Comparison of ENCODE assay signal across 1 cellular context in genomic region chr13:91356919-91357612, GRCh38.
TF ChIP-seq lines count a peak whose summit lies in the region.

No MANE protein-coding gene starts in this region.

TF ChIP-seq in GM12878, 131 proteins besides CTCF, POLR2A, EP300 and RAD21:
- no peak for TF ChIP-seq EGR1 (IDR thresholded peaks at IDR 0.05; ENCODE audit: borderline replicate concordance in 1 of 2, low read depth in 2 of 2, low read length in 2 of 2)
- TF ChIP-seq PML (IDR thresholded peaks at IDR 0.05; ENCODE audit: low read length): 0 out of 2 replicates have a peak, but pooled peaks have one; percentile 10
- TF ChIP-seq ZNF622 (IDR thresholded peaks at IDR 0.05): no peak
- 0 out of 2 replicates have a peak, but pooled peaks have one; percentile 17 for TF ChIP-seq CBFB (IDR thresholded peaks at IDR 0.05; ENCODE audit: low read depth)
- TF ChIP-seq, protein P1, sequence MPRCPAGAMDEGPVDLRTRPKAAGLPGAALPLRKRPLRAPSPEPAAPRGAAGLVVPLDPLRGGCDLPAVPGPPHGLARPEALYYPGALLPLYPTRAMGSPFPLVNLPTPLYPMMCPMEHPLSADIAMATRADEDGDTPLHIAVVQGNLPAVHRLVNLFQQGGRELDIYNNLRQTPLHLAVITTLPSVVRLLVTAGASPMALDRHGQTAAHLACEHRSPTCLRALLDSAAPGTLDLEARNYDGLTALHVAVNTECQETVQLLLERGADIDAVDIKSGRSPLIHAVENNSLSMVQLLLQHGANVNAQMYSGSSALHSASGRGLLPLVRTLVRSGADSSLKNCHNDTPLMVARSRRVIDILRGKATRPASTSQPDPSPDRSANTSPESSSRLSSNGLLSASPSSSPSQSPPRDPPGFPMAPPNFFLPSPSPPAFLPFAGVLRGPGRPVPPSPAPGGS (IDR thresholded peaks at IDR 0.05; ENCODE audit: borderline replicate concordance, insufficient read depth, low read depth, low read length, poor library complexity, severe bottlenecking): peak; percentile 71
- no peak for TF ChIP-seq ETV6 (conservative IDR thresholded peaks at IDR 0.05 in 1 of 2, IDR thresholded peaks at IDR 0.05 in 1 of 2; ENCODE audit: borderline replicate concordance in 1 of 2, low read depth in 1 of 2)
- TF ChIP-seq NRF1 (conservative IDR thresholded peaks at IDR 0.05; ENCODE audit: low read depth, low read length): no peak
- TF ChIP-seq NKRF (conservative IDR thresholded peaks at IDR 0.05): no peak
- TF ChIP-seq POLR2AphosphoS5 (IDR thresholded peaks at IDR 0.05; ENCODE audit: low read length): peak; percentile 33; the same call in 1 of the 2 replicates
- TF ChIP-seq ZBED1 (IDR thresholded peaks at IDR 0.05; ENCODE audit: borderline replicate concordance): peak; percentile 48; the same call in 1 of the 2 replicates
